16 cellular contexts compared by ENCODE assay signal in the genomic region with DNA sequence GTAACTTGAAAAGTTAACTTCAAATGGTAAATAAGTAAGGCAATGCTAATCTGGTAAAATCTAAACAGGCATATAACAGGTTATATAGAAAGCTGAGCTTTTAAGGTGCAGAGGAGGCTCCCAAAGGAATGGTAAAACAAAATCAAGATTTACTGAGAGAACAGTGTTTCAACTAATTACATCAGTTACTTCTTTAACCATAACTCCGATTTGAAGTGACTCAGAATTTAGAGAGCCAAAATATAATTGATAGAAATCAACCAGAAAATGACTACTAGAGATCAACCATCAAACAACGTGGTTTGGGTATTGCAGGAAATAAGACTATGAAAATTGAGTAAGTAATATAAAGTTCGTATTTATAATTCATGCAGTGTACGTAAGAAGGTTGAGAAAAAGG. TPM values are rescaled to one million over a fixed set of nuclear protein-coding genes. Genes with fewer than 3 reads are reported as not detected.
A peak's percentile ranks its signal among the peaks of the same experiment; 100 is the strongest.
DNase-seq lines count a peak whose midpoint lies in the region; ATAC-seq and TF ChIP-seq lines count a peak whose summit lies in the region.
"Had no signal": no experiment of that assay in that cellular context is flagged by ENCODE, and none has a peak within 500 bp of the region (broad histone marks: within the 10 kb centered on the region; RNA-seq: fewer than 3 reads in every experiment).

No MANE protein-coding gene starts in this region.

- H3K27ac Mint-ChIP-seq in CD4-positive, alpha-beta memory T cell: peak overlapping the region in 5 of 7 donors; percentile 1 to 54 (median 37)
- H3K27ac Mint-ChIP-seq in activated T-helper 17 cell treated with anti-CD3 and anti-CD28 coated beads, Interleukin-2, amount 50 U/mL, for 72 hours: peak overlapping the region; percentile 73
- peak overlapping the region; percentile 69 for H3K27ac Mint-ChIP-seq in mesothelial cell of epicardium

- H3K36me3 Mint-ChIP-seq in CD4-positive, alpha-beta memory T cell: peaks cover 6 to 31% of the 10 kb centered on the region in 2 donors
- H3K36me3 Mint-ChIP-seq in activated T-helper 17 cell treated with anti-CD3 and anti-CD28 coated beads, Interleukin-2, amount 50 U/mL, for 72 hours (ENCODE audit: low read depth): peaks cover 80% of the 10 kb centered on the region
- H3K36me3 Mint-ChIP-seq in mesothelial cell of epicardium: peaks cover 4% of the 10 kb centered on the region

- no peaks in the 10 kb centered on the region for H3K27me3 Mint-ChIP-seq in CD4-positive, alpha-beta memory T cell
- H3K27me3 Mint-ChIP-seq in activated T-helper 17 cell treated with anti-CD3 and anti-CD28 coated beads, Interleukin-2, amount 50 U/mL, for 72 hours: no peaks in the 10 kb centered on the region
- no peaks in the 10 kb centered on the region for H3K27me3 Mint-ChIP-seq in mesothelial cell of epicardium (ENCODE audit: low read depth)

- intact Hi-C loops in CD4-positive, alpha-beta memory T cell (cut with micrococcal nuclease): no loop called here

- no peak for TF ChIP-seq CTCF in mesothelial cell of epicardium (IDR thresholded peaks at IDR 0.05; ENCODE audit: unreplicated experiment)

- H3K27me3 ChIP-seq in CD4-positive, alpha-beta memory T cell (ENCODE audit: insufficient read depth, low read length): no peaks in the 10 kb centered on the region
- no peaks in the 10 kb centered on the region for H3K27me3 ChIP-seq in HUES48 (ENCODE audit: control insufficient read depth, insufficient read depth, low read length)
- H3K27me3 ChIP-seq: BLaER1 treated with 17β-estradiol and CSF1 and Interleukin-3, amounts not matched to agents 10 nM and 100 nM; dorsolateral prefrontal cortex had no signal

- peak overlapping the region; percentile 12 for H3K27ac ChIP-seq in CD4-positive, alpha-beta memory T cell (ENCODE audit: low read depth, low read length)
- H3K27ac ChIP-seq in HUES48 (ENCODE audit: low read depth, low read length): no peak overlapping the region
- H3K27ac ChIP-seq: BLaER1 treated with 17β-estradiol and CSF1 and Interleukin-3, amounts not matched to agents 10 nM and 100 nM; dorsolateral prefrontal cortex; VCaP had no signal

- H3K9me3 ChIP-seq in CD4-positive, alpha-beta memory T cell (ENCODE audit: control insufficient read depth in 1 of 2, low read length in 2 of 2): no peaks in the 10 kb centered on the region
- no peaks in the 10 kb centered on the region for H3K9me3 ChIP-seq in HUES48 (ENCODE audit: control insufficient read depth, insufficient read depth, low read length)
- H3K9me3 ChIP-seq: BLaER1 treated with 17β-estradiol and CSF1 and Interleukin-3, amounts not matched to agents 10 nM and 100 nM; SK-N-SH had no signal

- peak overlapping the region; percentile 42 to 79 (median 64) for H3K4me3 Mint-ChIP-seq in CD4-positive, alpha-beta memory T cell
- H3K4me3 Mint-ChIP-seq in activated T-helper 17 cell treated with anti-CD3 and anti-CD28 coated beads, Interleukin-2, amount 50 U/mL, for 72 hours: peak overlapping the region; percentile 100
- H3K4me3 Mint-ChIP-seq in mesothelial cell of epicardium: no peak overlapping the region

- ATAC-seq in activated T-helper 17 cell treated with anti-CD3 and anti-CD28 coated beads, Interleukin-2, amount 50 U/mL, for 72 hours (replicated peaks): peak; percentile 50
- ATAC-seq in GM19324 (IDR thresholded peaks at IDR 0.05; ENCODE audit: low FRiP score, unreplicated experiment): no peak
- no peak for ATAC-seq in GM18498 (IDR thresholded peaks at IDR 0.05; ENCODE audit: unreplicated experiment)
- ATAC-seq: left cardiac atrium had no signal

- H3K4me1 Mint-ChIP-seq in CD4-positive, alpha-beta memory T cell: peaks cover 52 to 84% (median 68%) of the 10 kb centered on the region in 4 donors
- peaks cover 42% of the 10 kb centered on the region for H3K4me1 Mint-ChIP-seq in activated T-helper 17 cell treated with anti-CD3 and anti-CD28 coated beads, Interleukin-2, amount 50 U/mL, for 72 hours
- peaks cover 49% of the 10 kb centered on the region for H3K4me1 Mint-ChIP-seq in mesothelial cell of epicardium

- DNase-seq in CD4-positive, alpha-beta memory T cell: no peak
- DNase-seq in mesothelial cell of epicardium (ENCODE audit: low spot score in 2 of 2, unreplicated experiment in 2 of 2) (no peak), NCI-H1417 (lab: John Stamatoyannopoulos, UW) (no peak)
- DNase-seq: dorsolateral prefrontal cortex; hypothalamus; left cardiac atrium; NCI-H345; posterior cingulate gyrus; SK-N-SH; stimulated activated naive CD4-positive, alpha-beta T cell treated with Interleukin-2 at 50 U/mL for 16 hours had no signal

- CTCF ChIA-PET in CD4-positive, alpha-beta memory T cell (lab: Charles Lee; ENCODE audit: partially characterized antibody): interaction anchor here (3.3 kb wide), 1 partner anchor 12 kb away, joined by 7 read pairs; no protein-coding TSS in a partner anchor

- H3K9me3 Mint-ChIP-seq in CD4-positive, alpha-beta memory T cell: no peaks in the 10 kb centered on the region
- H3K9me3 Mint-ChIP-seq in activated T-helper 17 cell treated with anti-CD3 and anti-CD28 coated beads, Interleukin-2, amount 50 U/mL, for 72 hours: no peaks in the 10 kb centered on the region
- H3K9me3 Mint-ChIP-seq in mesothelial cell of epicardium: no peaks in the 10 kb centered on the region

- H3K4me3 ChIP-seq in CD4-positive, alpha-beta memory T cell (ENCODE audit: low read length in 2 of 2): no peak overlapping the region
- H3K4me3 ChIP-seq in HUES48 (ENCODE audit: low read depth, low read length): peak overlapping the region; percentile 29; the same call in 1 of the 2 replicates
- H3K4me3 ChIP-seq: BLaER1 treated with 17β-estradiol and CSF1 and Interleukin-3, amounts not matched to agents 10 nM and 100 nM; dorsolateral prefrontal cortex had no signal

- POLR2A ChIA-PET in CD4-positive, alpha-beta memory T cell (lab: Charles Lee; ENCODE audit: partially characterized antibody): interaction anchor here (0.6 kb wide), 1 partner anchor 42 kb away, joined by 3 read pairs; no protein-coding TSS in a partner anchor

- no peak overlapping the region for H3K9ac ChIP-seq in HUES48 (ENCODE audit: low read depth, low read length)
- H3K9ac ChIP-seq: BLaER1 treated with 17β-estradiol and CSF1 and Interleukin-3, amounts not matched to agents 10 nM and 100 nM; SK-N-SH had no signal

- H3K36me3 ChIP-seq in CD4-positive, alpha-beta memory T cell (ENCODE audit: insufficient read depth, low read length): no peaks in the 10 kb centered on the region
- peaks cover 25% of the 10 kb centered on the region for H3K36me3 ChIP-seq in HUES48 (ENCODE audit: control insufficient read depth, insufficient read depth, low read length)

- peaks cover 84% of the 10 kb centered on the region for H3K4me1 ChIP-seq in CD4-positive, alpha-beta memory T cell (ENCODE audit: insufficient read depth, low read length)
- H3K4me1 ChIP-seq in HUES48 (ENCODE audit: control insufficient read depth, insufficient read depth, low read length): peaks cover 52% of the 10 kb centered on the region

RNA-seq across cellular contexts. Expression of gene G3BP2, which starts 6.9 kb away (rescaled TPM):
- total RNA-seq in CD4-positive, alpha-beta memory T cell: 100 to 1,000 TPM; 150 to 165 TPM
- 100 to 1,000 TPM; 118 to 125 TPM for polyA plus RNA-seq in CD4-positive, alpha-beta memory T cell
- total RNA-seq in activated T-helper 17 cell treated with anti-CD3 and anti-CD28 coated beads, Interleukin-2, amount 50 U/mL, for 72 hours: 100 to 1,000 TPM; 128 to 172 TPM
- total RNA-seq in mesothelial cell of epicardium: 169 to 178 TPM (median 175 TPM) in 3 replicates

RNA-seq across cellular contexts. Expression of gene CDKL2, which starts 36.0 kb away (rescaled TPM):
- total RNA-seq in CD4-positive, alpha-beta memory T cell: under 1 TPM; 0.35 to 0.39 TPM
- under 1 TPM; 0.32 to 0.37 TPM for polyA plus RNA-seq in CD4-positive, alpha-beta memory T cell
- 1 to 10 TPM; 2.4 TPM for total RNA-seq in activated T-helper 17 cell treated with anti-CD3 and anti-CD28 coated beads, Interleukin-2, amount 50 U/mL, for 72 hours
- total RNA-seq in mesothelial cell of epicardium: 2.1 to 3.0 TPM (median 3.0 TPM) in 3 replicates

RNA-seq across cellular contexts. Expression of gene USO1, which starts 58.1 kb away (rescaled TPM):
- total RNA-seq in CD4-positive, alpha-beta memory T cell: 10 to 100 TPM; 48.6 to 49.4 TPM
- 10 to 100 TPM; 31.9 to 35.4 TPM for polyA plus RNA-seq in CD4-positive, alpha-beta memory T cell
- total RNA-seq in activated T-helper 17 cell treated with anti-CD3 and anti-CD28 coated beads, Interleukin-2, amount 50 U/mL, for 72 hours: 10 to 100 TPM; 55.8 to 66.0 TPM
- total RNA-seq in mesothelial cell of epicardium: 52.8 to 53.3 TPM (median 53.1 TPM) in 3 replicates
